In genomic region chr5:127590154-127590722, GRCh38 we compare ENCODE assay signal across 14 cellular contexts. TPM values are rescaled to one million over a fixed set of nuclear protein-coding genes. Genes with fewer than 3 reads are reported as not detected.
DNase-seq lines count a peak whose midpoint lies in the region; ATAC-seq and TF ChIP-seq lines count a peak whose summit lies in the region.
"Had no signal": no experiment of that assay in that cellular context is flagged by ENCODE, and none has a peak within 500 bp of the region (broad histone marks: within the 10 kb centered on the region; RNA-seq: fewer than 3 reads in every experiment).

No MANE protein-coding gene starts in this region.

- no peak overlapping the region for H3K4me3 ChIP-seq in left lung
- no peak overlapping the region for H3K4me3 ChIP-seq in uterus
- no peak overlapping the region for H3K4me3 ChIP-seq in psoas muscle
- H3K4me3 ChIP-seq: right lobe of liver had no signal

- no peak for TF ChIP-seq CTCF in left lung (IDR thresholded peaks at IDR 0.05)
- TF ChIP-seq CTCF in uterus (IDR thresholded peaks at IDR 0.05), result no peak
- no peak for TF ChIP-seq CTCF in psoas muscle (IDR thresholded peaks at IDR 0.05)

- intact Hi-C loops in left lung (cut with DNase I) (no loop called here), uterus (cut with DNase I; ENCODE audit: low total_unique reads) (no loop called here), psoas muscle (cut with DNase I) (no loop called here)

- H3K9me3 ChIP-seq in left lung (no peaks in the 10 kb centered on the region), uterus (no peaks in the 10 kb centered on the region), psoas muscle (no peaks in the 10 kb centered on the region)
- H3K9me3 ChIP-seq: right lobe of liver had no signal

- no peaks in the 10 kb centered on the region for H3K27me3 ChIP-seq in left lung
- no peaks in the 10 kb centered on the region for H3K27me3 ChIP-seq in uterus
- no peaks in the 10 kb centered on the region for H3K27me3 ChIP-seq in psoas muscle (ENCODE audit: insufficient read depth in 3 of 3, low read length in 2 of 3)
- H3K27me3 ChIP-seq: right lobe of liver had no signal

- TF ChIP-seq POLR2A in uterus (IDR thresholded peaks at IDR 0.05) (no peak), erythroblast (IDR thresholded peaks at IDR 0.05; ENCODE audit: low read length) (no peak)

- DNase-seq in left lung (no peak), uterus (no peak), psoas muscle (no peak), erythroblast (lab: John Stamatoyannopoulos, UW) (no peak)
- DNase-seq: caudate nucleus, DND-41, IMR-90, NCI-H2081, right lobe of liver had no signal

- no peaks in the 10 kb centered on the region for H3K36me3 ChIP-seq in left lung
- no peaks in the 10 kb centered on the region for H3K36me3 ChIP-seq in uterus
- no peaks in the 10 kb centered on the region for H3K36me3 ChIP-seq in psoas muscle (ENCODE audit: insufficient read depth in 1 of 2, low read depth in 1 of 2)
- H3K36me3 ChIP-seq: right lobe of liver had no signal

- ATAC-seq in GM18520 (IDR thresholded peaks at IDR 0.05; ENCODE audit: unreplicated experiment) (peak; percentile 52), GM21390 (IDR thresholded peaks at IDR 0.05; ENCODE audit: unreplicated experiment) (peak; percentile 43), HG03066 (IDR thresholded peaks at IDR 0.05; ENCODE audit: low read depth, unreplicated experiment) (peak; percentile 36), left lung (peak; percentile 87), psoas muscle (no peak)
- ATAC-seq: right lobe of liver had no signal

- H3K4me1 ChIP-seq in left lung (no peaks in the 10 kb centered on the region), uterus (no peaks in the 10 kb centered on the region), psoas muscle (no peaks in the 10 kb centered on the region)
- H3K4me1 ChIP-seq: right lobe of liver had no signal

- 77 to 90% (median 78%) methylated on average over 6 of the region's 6 CpGs for WGBS in psoas muscle, 3 donors

- no peak overlapping the region for H3K27ac ChIP-seq in left lung
- no peak overlapping the region for H3K27ac ChIP-seq in uterus
- no peak overlapping the region for H3K27ac ChIP-seq in psoas muscle
- H3K27ac ChIP-seq: right lobe of liver, RWPE1 had no signal

RNA-seq across cellular contexts. Expression of gene CTXN3, which starts 58.6 kb away (rescaled TPM):
- not detected for total RNA-seq in left lung
- total RNA-seq in uterus, result not detected
- under 1 TPM in 2 of 4 donors, not detected in 2; 0.61 to 0.69 TPM for total RNA-seq in psoas muscle
- polyA plus RNA-seq in psoas muscle, result under 1 TPM in 2 of 3 donors, not detected in 1; 0.06 to 0.40 TPM
- total RNA-seq: glomerular endothelial cell, IMR-90, right lobe of liver had no signal
- polyA plus RNA-seq: IMR-90 had no signal

Comparison
In these comparisons a context has a peak if more than half of its experiments do, and no peak if none do; other contexts are left out.
1. ATAC-seq: peak in GM18520 (single experiment), GM21390 (single experiment), HG03066 (single experiment) and left lung (single experiment); none in psoas muscle (0 of 4).